12 cellular contexts compared by ENCODE assay signal in genomic region chr16:59210955-59211541, GRCh38.
DNase-seq lines count a peak whose midpoint lies in the region; ATAC-seq and TF ChIP-seq lines count a peak whose summit lies in the region.
"Had no signal": no experiment of that assay in that cellular context is flagged by ENCODE, and none has a peak within 500 bp of the region (broad histone marks: within the 10 kb centered on the region; RNA-seq: fewer than 3 reads in every experiment).

No MANE protein-coding gene starts in this region.

- TF ChIP-seq CTCF in chondrocyte (IDR thresholded peaks at IDR 0.05), result no peak

- no peak overlapping the region for H3K4me3 ChIP-seq in H7 (ENCODE audit: insufficient read depth, low read depth, low read length)

- H3K27me3 ChIP-seq in H7 (ENCODE audit: control insufficient read depth, insufficient read depth, low read length), result no peaks in the 10 kb centered on the region
- H3K27me3 ChIP-seq: ascending aorta had no signal

- H3K9me3 Mint-ChIP-seq in chondrocyte (ENCODE audit: low read depth), result no peaks in the 10 kb centered on the region
- H3K9me3 Mint-ChIP-seq in stimulated activated effector memory CD8-positive, alpha-beta T cell treated with anti-CD3 and anti-CD28 coated beads, Interleukin-12 subunit alpha, Interleukin-12 subunit beta, amount 100 ng/mL, for 72 hours, result peaks cover 11% of the 10 kb centered on the region
- H3K9me3 Mint-ChIP-seq: activated CD4-positive, alpha-beta T cell treated with anti-CD3 and anti-CD28 coated beads, Interleukin-2, amount 10 ng/mL, durations not matched to agents 7 days and 5 days had no signal

- no peak for ATAC-seq in activated CD4-positive, CD25-positive, alpha-beta regulatory T cell treated with anti-CD3 and anti-CD28 coated beads, Interleukin-2, amount 50 U/mL, for 24 hours
- ATAC-seq in stimulated activated effector memory CD8-positive, alpha-beta T cell treated with anti-CD3 and anti-CD28 coated beads, Interleukin-12 subunit alpha, Interleukin-12 subunit beta, amount 100 ng/mL, for 72 hours, result no peak
- ATAC-seq: left colon had no signal

- H3K4me1 Mint-ChIP-seq in chondrocyte (ENCODE audit: low read depth), result peaks cover 22% of the 10 kb centered on the region
- no peaks in the 10 kb centered on the region for H3K4me1 Mint-ChIP-seq in stimulated activated effector memory CD8-positive, alpha-beta T cell treated with anti-CD3 and anti-CD28 coated beads, Interleukin-12 subunit alpha, Interleukin-12 subunit beta, amount 100 ng/mL, for 72 hours
- H3K4me1 Mint-ChIP-seq: activated CD4-positive, alpha-beta T cell treated with anti-CD3 and anti-CD28 coated beads, Interleukin-2, amount 10 ng/mL, durations not matched to agents 7 days and 5 days had no signal

- H3K27me3 Mint-ChIP-seq in chondrocyte (ENCODE audit: low read depth), result peaks cover 2% of the 10 kb centered on the region
- H3K27me3 Mint-ChIP-seq: activated CD4-positive, alpha-beta T cell treated with anti-CD3 and anti-CD28 coated beads, Interleukin-2, amount 10 ng/mL, durations not matched to agents 7 days and 5 days had no signal

- no peak overlapping the region for H3K4me3 Mint-ChIP-seq in chondrocyte (ENCODE audit: unreplicated experiment)
- H3K4me3 Mint-ChIP-seq in stimulated activated effector memory CD8-positive, alpha-beta T cell treated with anti-CD3 and anti-CD28 coated beads, Interleukin-12 subunit alpha, Interleukin-12 subunit beta, amount 100 ng/mL, for 72 hours, result no peak overlapping the region
- H3K4me3 Mint-ChIP-seq: activated CD4-positive, alpha-beta T cell treated with anti-CD3 and anti-CD28 coated beads, Interleukin-2, amount 10 ng/mL, durations not matched to agents 7 days and 5 days had no signal

- DNase-seq in H7, result peak; percentile 39
- no peak for DNase-seq in chondrocyte (ENCODE audit: low spot score)
- peak; percentile 47 for DNase-seq in iPS-NIHi11 (ENCODE audit: low spot score)
- peak; percentile 61 for DNase-seq in retina
- DNase-seq in germinal center (ENCODE audit: low spot score), result no peak
- DNase-seq in activated CD4-positive, CD25-positive, alpha-beta regulatory T cell treated with anti-CD3 and anti-CD28 coated beads, Interleukin-2, amount 50 U/mL, for 72 hours, result no peak
- no peak for DNase-seq in stimulated activated effector memory CD8-positive, alpha-beta T cell treated with anti-CD3 and anti-CD28 coated beads, Interleukin-12 subunit alpha, Interleukin-12 subunit beta, amount 100 ng/mL, for 72 hours (ENCODE audit: low spot score in 2 of 2)
- DNase-seq: activated CD4-positive, alpha-beta T cell treated with anti-CD3 and anti-CD28 coated beads, Interleukin-2, amount 10 ng/mL, durations not matched to agents 7 days and 5 days; left colon; MV-4-11 had no signal

- no peaks in the 10 kb centered on the region for H3K36me3 Mint-ChIP-seq in chondrocyte (ENCODE audit: low read depth)
- no peaks in the 10 kb centered on the region for H3K36me3 Mint-ChIP-seq in stimulated activated effector memory CD8-positive, alpha-beta T cell treated with anti-CD3 and anti-CD28 coated beads, Interleukin-12 subunit alpha, Interleukin-12 subunit beta, amount 100 ng/mL, for 72 hours

- H3K27ac Mint-ChIP-seq in chondrocyte (ENCODE audit: unreplicated experiment), result peak overlapping the region; percentile 73
- no peak overlapping the region for H3K27ac Mint-ChIP-seq in stimulated activated effector memory CD8-positive, alpha-beta T cell treated with anti-CD3 and anti-CD28 coated beads, Interleukin-12 subunit alpha, Interleukin-12 subunit beta, amount 100 ng/mL, for 72 hours
- H3K27ac Mint-ChIP-seq: activated CD4-positive, alpha-beta T cell treated with anti-CD3 and anti-CD28 coated beads, Interleukin-2, amount 10 ng/mL, durations not matched to agents 7 days and 5 days had no signal

- H3K36me3 ChIP-seq in H7 (replicated peaks; ENCODE audit: control insufficient read depth, insufficient read depth, low read length), result no peaks in the 10 kb centered on the region
- H3K36me3 ChIP-seq: ascending aorta had no signal

Comparison
In these comparisons a context has a peak if more than half of its experiments do, and no peak if none do; other contexts are left out.
1. DNase-seq: peak in H7 (single experiment), iPS-NIHi11 (single experiment) and retina (single experiment); none in chondrocyte (single experiment), germinal center (single experiment), activated CD4-positive, CD25-positive, alpha-beta regulatory T cell treated with anti-CD3 and anti-CD28 coated beads, Interleukin-2, amount 50 U/mL, for 72 hours (single experiment) and stimulated activated effector memory CD8-positive, alpha-beta T cell treated with anti-CD3 and anti-CD28 coated beads, Interleukin-12 subunit alpha, Interleukin-12 subunit beta, amount 100 ng/mL, for 72 hours (0 of 2).